ENCODE assay signal across 1 cellular context in the genomic region with DNA sequence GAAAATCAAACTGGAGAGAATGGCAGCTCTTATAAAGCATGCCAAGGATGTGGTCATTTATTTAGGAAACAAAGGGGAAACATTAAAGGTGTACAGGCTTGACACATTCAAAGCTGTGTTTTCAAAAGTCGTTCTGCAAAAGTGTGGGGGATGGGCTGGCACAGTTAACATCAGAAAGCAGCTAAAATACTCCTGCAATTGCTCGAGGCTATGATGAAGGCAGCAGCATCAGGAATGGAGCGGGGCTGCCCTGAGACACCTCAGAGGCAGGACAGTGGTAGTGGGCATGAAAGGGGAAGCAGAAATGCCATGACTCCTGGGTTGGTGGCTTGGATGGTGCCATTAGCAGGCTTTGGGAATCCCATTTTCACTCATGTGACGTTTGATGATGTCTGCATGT.
TF ChIP-seq lines count a peak whose summit lies in the region.

No MANE protein-coding gene starts in this region.

TF ChIP-seq in WTC11, 78 proteins besides CTCF, POLR2A, EP300 and RAD21 (continued from another document):
- TF ChIP-seq ZNF317 (CRISPR knock-in tag; IDR thresholded peaks at IDR 0.05; ENCODE audit: borderline replicate concordance, low read depth) (no peak), ZNF219 (CRISPR knock-in tag; IDR thresholded peaks at IDR 0.05; ENCODE audit: borderline replicate concordance) (no peak), ZBTB43 (CRISPR knock-in tag; IDR thresholded peaks at IDR 0.05) (no peak), ZNF425 (CRISPR knock-in tag; conservative IDR thresholded peaks at IDR 0.05) (no peak), TEAD4 (CRISPR knock-in tag; IDR thresholded peaks at IDR 0.05) (no peak), FOXJ3 (CRISPR knock-in tag; IDR thresholded peaks at IDR 0.05; ENCODE audit: borderline replicate concordance) (no peak)
- TF ChIP-seq, protein P1, sequence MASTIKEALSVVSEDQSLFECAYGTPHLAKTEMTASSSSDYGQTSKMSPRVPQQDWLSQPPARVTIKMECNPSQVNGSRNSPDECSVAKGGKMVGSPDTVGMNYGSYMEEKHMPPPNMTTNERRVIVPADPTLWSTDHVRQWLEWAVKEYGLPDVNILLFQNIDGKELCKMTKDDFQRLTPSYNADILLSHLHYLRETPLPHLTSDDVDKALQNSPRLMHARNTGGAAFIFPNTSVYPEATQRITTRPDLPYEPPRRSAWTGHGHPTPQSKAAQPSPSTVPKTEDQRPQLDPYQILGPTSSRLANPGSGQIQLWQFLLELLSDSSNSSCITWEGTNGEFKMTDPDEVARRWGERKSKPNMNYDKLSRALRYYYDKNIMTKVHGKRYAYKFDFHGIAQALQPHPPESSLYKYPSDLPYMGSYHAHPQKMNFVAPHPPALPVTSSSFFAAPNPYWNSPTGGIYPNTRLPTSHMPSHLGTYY (CRISPR knock-in tag; IDR thresholded peaks at IDR 0.05), result no peak
